ENCODE assay signal across 18 cellular contexts in genomic region chr17:60224064-60224463, GRCh38.
DNase-seq lines count a peak whose midpoint lies in the region; ATAC-seq, FAIRE-seq and TF ChIP-seq lines count a peak whose summit lies in the region.
"Had no signal": no experiment of that assay in that cellular context is flagged by ENCODE, and none has a peak within 500 bp of the region (broad histone marks: within the 10 kb centered on the region; RNA-seq: fewer than 3 reads in every experiment).

No MANE protein-coding gene starts in this region.

- no peaks in the 10 kb centered on the region for H3K4me1 ChIP-seq in HUES48 (ENCODE audit: control insufficient read depth, insufficient read depth, low read length)
- no peaks in the 10 kb centered on the region for H3K4me1 ChIP-seq in trophoblast cell (ENCODE audit: control insufficient read depth in 1 of 2, insufficient read depth in 2 of 2, low read length in 2 of 2)
- H3K4me1 ChIP-seq: SJCRH30 had no signal

- no peak overlapping the region for H3K4ac ChIP-seq in trophoblast cell (ENCODE audit: low read depth, low read length)

- no CpG with 5 or more reads among the region's 1 CpG for WGBS in trophoblast cell (ENCODE audit: extremely low coverage, insufficient coverage, insufficient read length)

- H2BK120ac ChIP-seq in trophoblast cell (ENCODE audit: insufficient read depth, low read length, poor library complexity) = no peak overlapping the region

- H3K9me3 ChIP-seq in HUES48 (ENCODE audit: control insufficient read depth, insufficient read depth, low read length) (no peaks in the 10 kb centered on the region), trophoblast cell (ENCODE audit: insufficient read depth, low read depth, low read length) (no peaks in the 10 kb centered on the region)
- H3K9me3 ChIP-seq: SJCRH30 had no signal

- H3K14ac ChIP-seq in trophoblast cell (ENCODE audit: low read length) = no peak overlapping the region

- H3K4me2 ChIP-seq in trophoblast cell (ENCODE audit: low read length) = no peak overlapping the region
- H3K4me2 ChIP-seq: KMS-11 had no signal

- CTCF ChIA-PET in activated naive CD4-positive, alpha-beta T cell treated with anti-CD3 and anti-CD28 coated beads for 36 hours (lab: Charles Lee) = interaction anchor here (0.6 kb wide), 1 partner anchor 149 kb away, joined by 3 read pairs; no protein-coding TSS in a partner anchor

- intact Hi-C loops in activated naive CD4-positive, alpha-beta T cell treated with anti-CD3 and anti-CD28 coated beads for 36 hours (cut with micrococcal nuclease) = no loop called here

- no peaks in the 10 kb centered on the region for H3K79me1 ChIP-seq in trophoblast cell (ENCODE audit: low read length)

- H3K9ac ChIP-seq in HUES48 (ENCODE audit: low read depth, low read length) = no peak overlapping the region
- H3K9ac ChIP-seq in trophoblast cell (ENCODE audit: low read length) = no peak overlapping the region
- H3K9ac ChIP-seq: KMS-11 had no signal

- no peak overlapping the region for H3K4me3 Mint-ChIP-seq in activated naive CD4-positive, alpha-beta T cell treated with anti-CD3 and anti-CD28 coated beads for 36 hours
- H3K4me3 Mint-ChIP-seq: B cell; CD4-positive, CD25-positive, alpha-beta regulatory T cell had no signal

- no peaks in the 10 kb centered on the region for H3K27me3 ChIP-seq in HUES48 (ENCODE audit: control insufficient read depth, insufficient read depth, low read length)
- no peaks in the 10 kb centered on the region for H3K27me3 ChIP-seq in trophoblast cell (ENCODE audit: insufficient read depth, low read length)
- H3K27me3 ChIP-seq: SJCRH30 had no signal

- H3K23ac ChIP-seq in trophoblast cell (ENCODE audit: low read length) = no peak overlapping the region

- no peak for TF ChIP-seq CTCF in epithelial cell of esophagus (IDR thresholded peaks at IDR 0.05; ENCODE audit: insufficient read depth, low read depth, low read length, missing control alignments)

- H4K8ac ChIP-seq in trophoblast cell (ENCODE audit: low read depth, low read length) = no peak overlapping the region

- peaks cover 7% of the 10 kb centered on the region for H3K36me3 Mint-ChIP-seq in activated naive CD4-positive, alpha-beta T cell treated with anti-CD3 and anti-CD28 coated beads for 36 hours (ENCODE audit: low read depth)

- DNase-seq in epithelial cell of esophagus (ENCODE audit: low read depth) (peak; percentile 29), trophoblast cell (peak; percentile 53 to 83), NCI-H69 (lab: John Stamatoyannopoulos, UW) (no peak)
- DNase-seq in activated naive CD4-positive, alpha-beta T cell treated with anti-CD3 and anti-CD28 coated beads for 36 hours = no peak
- DNase-seq: CD4-positive, CD25-positive, alpha-beta regulatory T cell; NCI-H1048; NCI-H1694; NCI-H2107; NCI-H2227 treated with DMSO at 0.1 percent for 48 hours; PC-3; SJCRH30; SW 1271 had no signal

- H3K4me1 Mint-ChIP-seq in activated naive CD4-positive, alpha-beta T cell treated with anti-CD3 and anti-CD28 coated beads for 36 hours (ENCODE audit: low read depth) = no peaks in the 10 kb centered on the region
- H3K4me1 Mint-ChIP-seq: B cell; CD4-positive, CD25-positive, alpha-beta regulatory T cell had no signal

- H4K91ac ChIP-seq in trophoblast cell (ENCODE audit: low read depth, low read length) = no peak overlapping the region

- H3K27ac ChIP-seq in HUES48 (ENCODE audit: low read depth, low read length) = peak overlapping the region; percentile 37
- H3K27ac ChIP-seq in trophoblast cell (ENCODE audit: low read depth, low read length) = no peak overlapping the region
- H3K27ac ChIP-seq: KMS-11, SJCRH30 had no signal

- no peak overlapping the region for H3K27ac Mint-ChIP-seq in activated naive CD4-positive, alpha-beta T cell treated with anti-CD3 and anti-CD28 coated beads for 36 hours
- H3K27ac Mint-ChIP-seq: B cell had no signal

- peak; percentile 8 for FAIRE-seq in G401.6 (lab: Jason Lieb, UNC)
- FAIRE-seq: HepG2 had no signal

- H3K27me3 Mint-ChIP-seq in activated naive CD4-positive, alpha-beta T cell treated with anti-CD3 and anti-CD28 coated beads for 36 hours (ENCODE audit: low read depth) = no peaks in the 10 kb centered on the region
- H3K27me3 Mint-ChIP-seq: B cell; CD4-positive, CD25-positive, alpha-beta regulatory T cell had no signal

- H4K12ac ChIP-seq in trophoblast cell (ENCODE audit: low read depth, low read length) = no peak overlapping the region

- H2AFZ ChIP-seq in trophoblast cell (ENCODE audit: insufficient read depth, low read length, poor library complexity) = no peak overlapping the region

- no peak overlapping the region for H3K18ac ChIP-seq in trophoblast cell (ENCODE audit: low read length)

- no peak for ATAC-seq in GM21619 (IDR thresholded peaks at IDR 0.05; ENCODE audit: unreplicated experiment)
- ATAC-seq: HepG2, PC-3 had no signal

- H3K36me3 ChIP-seq in HUES48 (ENCODE audit: control insufficient read depth, insufficient read depth, low read length) (peaks cover 55% of the 10 kb centered on the region), trophoblast cell (ENCODE audit: control insufficient read depth in 1 of 2, insufficient read depth in 2 of 2, low read length in 2 of 2) (peaks cover 11 to 12% of the 10 kb centered on the region in 2 experiments)

- H3K79me2 ChIP-seq in trophoblast cell (ENCODE audit: control insufficient read depth, insufficient read depth, low read length, poor library complexity) = no peaks in the 10 kb centered on the region

- no peak overlapping the region for H2BK12ac ChIP-seq in trophoblast cell (ENCODE audit: low read length)

- no peak overlapping the region for H2AK5ac ChIP-seq in trophoblast cell (ENCODE audit: low read length)

- no peaks in the 10 kb centered on the region for H3K9me3 Mint-ChIP-seq in activated naive CD4-positive, alpha-beta T cell treated with anti-CD3 and anti-CD28 coated beads for 36 hours
- H3K9me3 Mint-ChIP-seq: CD4-positive, CD25-positive, alpha-beta regulatory T cell had no signal

- H3K4me3 ChIP-seq in HUES48 (ENCODE audit: low read depth, low read length) (no peak overlapping the region), epithelial cell of esophagus (ENCODE audit: low read length) (no peak overlapping the region), trophoblast cell (ENCODE audit: low read depth, low read length) (no peak overlapping the region)
- H3K4me3 ChIP-seq: SJCRH30 had no signal

- H2BK5ac ChIP-seq in trophoblast cell (ENCODE audit: low read depth, low read length, poor library complexity) = no peak overlapping the region

Comparison
In these comparisons a context has a peak if more than half of its experiments do, and no peak if none do; other contexts are left out.
1. DNase-seq: peak in epithelial cell of esophagus (single experiment) and trophoblast cell (2 of 2); none in activated naive CD4-positive, alpha-beta T cell treated with anti-CD3 and anti-CD28 coated beads for 36 hours (single experiment) and NCI-H69 (single experiment).